In genomic region chr4:81366786-81367185, GRCh38 we compare ENCODE assay signal across 25 cellular contexts.
"Had no signal": no experiment of that assay in that cellular context is flagged by ENCODE, and none has a peak within 500 bp of the region (broad histone marks: within the 10 kb centered on the region; RNA-seq: fewer than 3 reads in every experiment).

No MANE protein-coding gene starts in this region.

- H3K4me3 Mint-ChIP-seq: IgD-negative memory B cell had no signal

- H3K27ac Mint-ChIP-seq: IgD-negative memory B cell had no signal

- H3K36me3 ChIP-seq: SJCRH30 had no signal

- H3K9ac ChIP-seq: KMS-11 had no signal

- ATAC-seq: K562, Panc1, PC-3, Right ventricle myocardium inferior had no signal

- H3K4me2 ChIP-seq: KMS-11 had no signal

- H3K4me1 Mint-ChIP-seq: IgD-negative memory B cell had no signal

- H3K27ac ChIP-seq: HL-60, KMS-11, SJCRH30 had no signal

- H3K4me1 ChIP-seq: SJCRH30 had no signal

- H3K27me3 ChIP-seq: SJCRH30 had no signal

- H3K36me3 Mint-ChIP-seq: IgD-negative memory B cell had no signal

- H3K9me3 ChIP-seq: SJCRH30 had no signal

- FAIRE-seq: HTR-8/SVneo, K562 had no signal

- DNase-seq: Kasumi-1; MM.1S; NCI-H1092 treated with DMSO at 0.1 percent for 48 hours; NCI-H1436; NCI-H187; NCI-H2029; NCI-H2081 treated with DMSO at 0.1 percent for 48 hours; NCI-H2171; NCI-H226; NCI-H446; NCI-H510A; NCI-H524 treated with DMSO at 0.1 percent for 48 hours; NCI-H69; NCI-H774; NK-92 treated with Interleukin-12 subunit alpha and Interleukin-12 subunit beta, amount 100 ng/mL, for 24 hours; PC-3; SHP77 treated with DMSO at 0.1 percent for 48 hours; SJCRH30 had no signal

- H3K4me3 ChIP-seq: K562, SJCRH30 had no signal
